ENCODE assay signal across 1 cellular context in genomic region chr6:3261921-3262320, GRCh38.
TF ChIP-seq lines count a peak whose summit lies in the region.

No MANE protein-coding gene starts in this region.

TF ChIP-seq in WTC11, 78 proteins besides CTCF, POLR2A, EP300 and RAD21 (continued from another document):
- TF ChIP-seq USF2 (CRISPR knock-in tag; IDR thresholded peaks at IDR 0.05) (no peak), NFATC4 (CRISPR knock-in tag; IDR thresholded peaks at IDR 0.05) (no peak), ZNF138 (CRISPR knock-in tag; conservative IDR thresholded peaks at IDR 0.05) (no peak), PREB (CRISPR knock-in tag; IDR thresholded peaks at IDR 0.05; ENCODE audit: borderline replicate concordance) (no peak), JUN (CRISPR knock-in tag; IDR thresholded peaks at IDR 0.05) (no peak), GRHL2 (CRISPR knock-in tag; IDR thresholded peaks at IDR 0.05; ENCODE audit: insufficient replicate concordance, severe bottlenecking) (no peak), E2F4 (CRISPR knock-in tag; IDR thresholded peaks at IDR 0.05; ENCODE audit: borderline replicate concordance, low read depth) (no peak), GTF2I (CRISPR knock-in tag; conservative IDR thresholded peaks at IDR 0.05) (no peak), FOXK1 (CRISPR knock-in tag; IDR thresholded peaks at IDR 0.05) (no peak)
TF ChIP-seq in WTC11: peak in this region for 0.
